21 cellular contexts compared by ENCODE assay signal in genomic region chr7:32560075-32560474, GRCh38.
"Had no signal": no experiment of that assay in that cellular context is flagged by ENCODE, and none has a peak within 500 bp of the region (broad histone marks: within the 10 kb centered on the region; RNA-seq: fewer than 3 reads in every experiment).

No MANE protein-coding gene starts in this region.

- H3K9me3 ChIP-seq: gastrocnemius medialis, heart right ventricle, neutrophil, stomach, thoracic aorta, transverse colon had no signal

- ATAC-seq: esophagus mucosa; gastrocnemius medialis; heart right ventricle; naive thymus-derived CD8-positive, alpha-beta T cell; sciatic nerve had no signal

- H3K4me3 ChIP-seq: dorsolateral prefrontal cortex, gastrocnemius medialis, heart right ventricle, stomach, thoracic aorta, transverse colon had no signal

- H3K4me3 Mint-ChIP-seq: naive thymus-derived CD8-positive, alpha-beta T cell had no signal

- FAIRE-seq: endometrium, islet of Langerhans had no signal

- H3K4me1 ChIP-seq: gastrocnemius medialis, stomach had no signal

- H3K27ac ChIP-seq: dorsolateral prefrontal cortex, gastrocnemius medialis, heart right ventricle, neutrophil, stomach, thoracic aorta, transverse colon had no signal

- DNase-seq: cortex of kidney; dorsolateral prefrontal cortex; effector CD8-positive, alpha-beta T cell; gastrocnemius medialis; heart right ventricle; hypothalamus; kidney glomerular epithelial cell; naive thymus-derived CD8-positive, alpha-beta T cell; posterior cingulate gyrus; stimulated activated CD4-positive, alpha-beta T cell treated with anti-CD3 and anti-CD28 coated beads, Interleukin-2, amount 100 ng/mL, for 24 hours; stimulated activated CD4-positive, alpha-beta T cell treated with anti-CD3 and anti-CD28 coated beads, Interleukin-4, amount 100 ng/mL, for 4 hours; stimulated activated naive CD4-positive, alpha-beta T cell; stomach; substantia nigra; transverse colon had no signal

- H3K27me3 ChIP-seq: dorsolateral prefrontal cortex, gastrocnemius medialis, heart right ventricle, neutrophil, stomach, transverse colon had no signal

- H3K9me3 Mint-ChIP-seq: naive thymus-derived CD8-positive, alpha-beta T cell had no signal

- H3K27me3 Mint-ChIP-seq: naive thymus-derived CD8-positive, alpha-beta T cell had no signal
